Comparison of ENCODE assay signal across 8 cellular contexts in genomic region chr5:132865668-132866341, GRCh38. TPM values are rescaled to one million over a fixed set of nuclear protein-coding genes. Genes with fewer than 3 reads are reported as not detected.
DNase-seq lines count a peak whose midpoint lies in the region; ATAC-seq and TF ChIP-seq lines count a peak whose summit lies in the region.

No MANE protein-coding gene starts in this region.

- peaks cover 5% of the 10 kb centered on the region for H3K4me1 ChIP-seq in Loucy (ENCODE audit: insufficient read depth, low read length, poor library complexity, severe bottlenecking)
- no peaks in the 10 kb centered on the region for H3K4me1 ChIP-seq in ectodermal cell (ENCODE audit: control insufficient read depth, insufficient read depth, low read length)

- peak overlapping the region; percentile 84 for H3K9ac ChIP-seq in Loucy (ENCODE audit: low read depth, low read length, poor library complexity, severe bottlenecking)

- H2AFZ ChIP-seq in Loucy (ENCODE audit: low read length) = peak overlapping the region; percentile 84

- DNase-seq in AG09309 (ENCODE audit: low read depth) (no peak), natural killer cell (no peak), DMS 273 treated with DMSO at 0.1 percent for 48 hours (lab: John Stamatoyannopoulos, UW) (no peak), NCI-H2081 (lab: John Stamatoyannopoulos, UW) (no peak)

- no peaks in the 10 kb centered on the region for H3F3A ChIP-seq in Loucy (ENCODE audit: low read depth)

- H3K4me3 Mint-ChIP-seq in natural killer cell = peak overlapping the region; percentile 100

- intact Hi-C loops in natural killer cell (cut with micrococcal nuclease) = loop anchor here (1.0 kb wide), 1 partner anchor 185 kb away; no protein-coding TSS in a partner anchor

- H3K27me3 ChIP-seq in Loucy (ENCODE audit: insufficient read depth, low read length, poor library complexity, severe bottlenecking) (no peaks in the 10 kb centered on the region), ectodermal cell (ENCODE audit: control insufficient read depth, insufficient read depth, low read length, poor library complexity, severe bottlenecking) (no peaks in the 10 kb centered on the region)

- H3K27ac Mint-ChIP-seq in natural killer cell = peak overlapping the region; percentile 97 to 99

- H3K36me3 ChIP-seq in Loucy (ENCODE audit: insufficient read depth, low read length) = peaks cover 7% of the 10 kb centered on the region; the same call in 1 of the 2 replicates
- no peaks in the 10 kb centered on the region for H3K36me3 ChIP-seq in ectodermal cell (ENCODE audit: control insufficient read depth, insufficient read depth, low read length)

- ATAC-seq in GM21367 (IDR thresholded peaks at IDR 0.05; ENCODE audit: unreplicated experiment) (peak; percentile 8), natural killer cell (peak; percentile 16 to 25 (median 19)), HG02970 (IDR thresholded peaks at IDR 0.05; ENCODE audit: low FRiP score, unreplicated experiment) (no peak)

- peak overlapping the region; percentile 76 for H3K4me3 ChIP-seq in AG09309 (ENCODE audit: control insufficient read depth, low read depth, low read length)
- H3K4me3 ChIP-seq in Loucy (ENCODE audit: low read length, poor library complexity, severe bottlenecking) = peak overlapping the region; percentile 88
- peak overlapping the region; percentile 88 for H3K4me3 ChIP-seq in ectodermal cell (ENCODE audit: insufficient read depth, low read depth, low read length)

- H3K36me3 Mint-ChIP-seq in natural killer cell = no peaks in the 10 kb centered on the region

- peak overlapping the region; percentile 86 for H3K27ac ChIP-seq in ectodermal cell (ENCODE audit: insufficient read depth, low read depth, low read length, poor library complexity, severe bottlenecking)

- H3K4me1 Mint-ChIP-seq in natural killer cell = peaks cover 26 to 27% of the 10 kb centered on the region in 2 donors

- H3K9me3 ChIP-seq in Loucy (ENCODE audit: insufficient read depth, low read depth, low read length) (no peaks in the 10 kb centered on the region), ectodermal cell (ENCODE audit: control insufficient read depth, low read length) (no peaks in the 10 kb centered on the region)

- H3K9me3 Mint-ChIP-seq in natural killer cell = no peaks in the 10 kb centered on the region

- peaks cover 22% of the 10 kb centered on the region for H3K79me2 ChIP-seq in Loucy (ENCODE audit: insufficient read depth, low read length)

- H3K27me3 Mint-ChIP-seq in natural killer cell (ENCODE audit: low read depth in 2 of 2) = peaks cover 2 to 15% of the 10 kb centered on the region in 2 donors

- H4K20me1 ChIP-seq in Loucy (ENCODE audit: insufficient read depth, low read length, poor library complexity, severe bottlenecking) = peaks cover 11% of the 10 kb centered on the region

- TF ChIP-seq CTCF in AG09309 (IDR thresholded peaks at IDR 0.05; ENCODE audit: control insufficient read depth, insufficient read depth, low read depth, low read length, missing control alignments) (no peak), Loucy (conservative IDR thresholded peaks at IDR 0.05; ENCODE audit: low read length) (no peak), natural killer cell (IDR thresholded peaks at IDR 0.05) (no peak)

- 50 to 51% methylated on average over 30 of the region's 30 CpGs for WGBS in ectodermal cell, 2 experiments

- no peaks in the 10 kb centered on the region for H3K9me2 ChIP-seq in Loucy (replicated peaks; ENCODE audit: low read depth, low read length)

- H3K4me2 ChIP-seq in Loucy (ENCODE audit: low read depth, low read length, poor library complexity, severe bottlenecking) = peak overlapping the region; percentile 86

RNA-seq across cellular contexts. Expression of gene GDF9, which starts 0.5 kb away (rescaled TPM):
- 0.30 TPM for polyA plus RNA-seq in ectodermal cell (2013, experiment 1 of 4)
- 0.59 TPM for polyA plus RNA-seq in ectodermal cell (2013, experiment 2 of 4)
- 0.53 TPM for polyA plus RNA-seq in ectodermal cell (2013, experiment 3 of 4)
- polyA plus RNA-seq in ectodermal cell (2013, experiment 4 of 4) = 0.69 TPM
- under 1 TPM; 0.53 to 0.78 (median 0.57) TPM for total RNA-seq in natural killer cell

RNA-seq across cellular contexts. Expression of gene UQCRQ, which starts 0.6 kb away (rescaled TPM):
- polyA plus RNA-seq in ectodermal cell (2013, experiment 1 of 4) = 205 TPM
- 214 TPM for polyA plus RNA-seq in ectodermal cell (2013, experiment 2 of 4)
- 217 TPM for polyA plus RNA-seq in ectodermal cell (2013, experiment 3 of 4)
- polyA plus RNA-seq in ectodermal cell (2013, experiment 4 of 4) = 259 TPM
- total RNA-seq in natural killer cell = 100 to 1,000 TPM; 114 to 116 (median 115) TPM

RNA-seq across cellular contexts. Expression of gene LEAP2, which starts 7.7 kb away (rescaled TPM):
- 2.3 TPM for polyA plus RNA-seq in ectodermal cell (2013, experiment 1 of 4)
- 2.8 TPM for polyA plus RNA-seq in ectodermal cell (2013, experiment 2 of 4)
- polyA plus RNA-seq in ectodermal cell (2013, experiment 3 of 4) = 1.5 TPM
- 2.5 TPM for polyA plus RNA-seq in ectodermal cell (2013, experiment 4 of 4)
- total RNA-seq in natural killer cell = 1 to 10 TPM in 2 of 3 donors, under 1 TPM in 1; 0.70 to 1.3 (median 1.2) TPM

RNA-seq across cellular contexts. Expression of gene SHROOM1, which starts 35.4 kb away (rescaled TPM):
- polyA plus RNA-seq in ectodermal cell (2013, experiment 1 of 4) = 0.74 TPM
- 1.00 TPM for polyA plus RNA-seq in ectodermal cell (2013, experiment 2 of 4)
- polyA plus RNA-seq in ectodermal cell (2013, experiment 3 of 4) = 1.5 TPM
- polyA plus RNA-seq in ectodermal cell (2013, experiment 4 of 4) = 0.85 TPM
- total RNA-seq in natural killer cell = 1 to 10 TPM in 1 of 3 donors, under 1 TPM in 2; 0.82 to 3.5 (median 0.85) TPM

RNA-seq across cellular contexts. Expression of gene SOWAHA, which starts 52.7 kb away (rescaled TPM):
- polyA plus RNA-seq in ectodermal cell (2013, experiment 1 of 4) = not detected
- not detected for polyA plus RNA-seq in ectodermal cell (2013, experiment 2 of 4)
- polyA plus RNA-seq in ectodermal cell (2013, experiment 3 of 4) = not detected
- polyA plus RNA-seq in ectodermal cell (2013, experiment 4 of 4) = not detected
- total RNA-seq in natural killer cell = not detected
